Comparison of ENCODE assay signal across 9 cellular contexts in the genomic region with DNA sequence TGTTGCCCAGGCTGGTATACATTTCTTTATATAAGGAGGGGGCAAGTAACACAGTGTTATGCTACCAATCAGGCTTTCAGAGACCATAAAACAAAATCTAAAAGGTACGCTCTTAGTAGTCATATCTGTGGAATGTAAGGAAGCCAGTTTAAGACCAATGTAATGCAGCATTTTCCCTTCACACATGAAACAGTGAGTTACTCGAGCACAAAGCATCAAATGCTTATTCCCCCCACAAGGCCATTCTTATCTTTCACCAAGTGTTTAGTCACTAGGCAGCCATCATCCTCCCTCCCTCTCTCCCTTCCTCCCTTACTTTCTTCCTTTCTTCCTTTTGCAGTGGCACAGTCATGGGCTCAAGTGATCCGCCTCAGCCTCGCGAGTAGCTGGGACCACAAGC. TPM values are rescaled to one million over a fixed set of nuclear protein-coding genes. Genes with fewer than 3 reads are reported as not detected.
DNase-seq lines count a peak whose midpoint lies in the region; FAIRE-seq and TF ChIP-seq lines count a peak whose summit lies in the region.
"Had no signal": no experiment of that assay in that cellular context is flagged by ENCODE, and none has a peak within 500 bp of the region (broad histone marks: within the 10 kb centered on the region; RNA-seq: fewer than 3 reads in every experiment).

No MANE protein-coding gene starts in this region.

- no peaks in the 10 kb centered on the region for H4K20me1 ChIP-seq in endothelial cell of umbilical vein (replicated peaks; ENCODE audit: control insufficient read depth, extremely low read depth, insufficient read depth, low read length)
- no peaks in the 10 kb centered on the region for H4K20me1 ChIP-seq in neural progenitor cell (ENCODE audit: low read depth)

- H3K4me1 ChIP-seq in endothelial cell of umbilical vein (ENCODE audit: control insufficient read depth, extremely low read depth, insufficient read depth, low read length) = peaks cover 15% of the 10 kb centered on the region
- peaks cover 14 to 15% of the 10 kb centered on the region in 2 experiments for H3K4me1 ChIP-seq in neutrophil (ENCODE audit: control insufficient read depth in 1 of 2, insufficient read depth in 1 of 2, low read depth in 1 of 2, low read length in 1 of 2)
- no peaks in the 10 kb centered on the region for H3K4me1 ChIP-seq in neural progenitor cell
- no peaks in the 10 kb centered on the region; the same call in 1 of the 2 replicates for H3K4me1 ChIP-seq in HAP-1

- no peaks in the 10 kb centered on the region for H3K9me1 ChIP-seq in endothelial cell of umbilical vein (replicated peaks; ENCODE audit: control insufficient read depth, extremely low read depth, insufficient read depth, low read length)

- peak overlapping the region; percentile 21 for H3K27ac ChIP-seq in endothelial cell of umbilical vein (ENCODE audit: insufficient read depth, low read depth, low read length)
- H3K27ac ChIP-seq in neutrophil = peak overlapping the region; percentile 81
- H3K27ac ChIP-seq in neural progenitor cell = no peak overlapping the region

- no peak overlapping the region for H3K4me3 ChIP-seq in endothelial cell of umbilical vein (replicated peaks in 1 of 3; ENCODE audit: insufficient read depth in 1 of 3, low read depth in 1 of 3, low read length in 3 of 3)
- H3K4me3 ChIP-seq in neutrophil (ENCODE audit: low read depth in 1 of 2, low read length in 1 of 2) = no peak overlapping the region
- H3K4me3 ChIP-seq in neural progenitor cell = no peak overlapping the region
- H3K4me3 ChIP-seq in HAP-1 = no peak overlapping the region

- POLR2A ChIA-PET in endothelial cell of umbilical vein (lab: Charles Lee) = no interaction called here

- FAIRE-seq in endothelial cell of umbilical vein (lab: Jason Lieb, UNC) = peak; percentile 46

- H3K79me2 ChIP-seq in endothelial cell of umbilical vein (ENCODE audit: control insufficient read depth, insufficient read depth, low read length) (peaks cover 27% of the 10 kb centered on the region), neural progenitor cell (ENCODE audit: low read depth) (no peaks in the 10 kb centered on the region)

- CTCF ChIA-PET in endothelial cell of umbilical vein (lab: Charles Lee) = interaction anchor here (1.0 to 1.8 kb wide), 3 partner anchors 11 to 60 kb away, joined by 3 to 9 read pairs (median 8); no protein-coding TSS in a partner anchor

- H3K36me3 ChIP-seq in endothelial cell of umbilical vein (ENCODE audit: control insufficient read depth in 2 of 2, extremely low read depth in 1 of 2, insufficient read depth in 2 of 2, low read length in 2 of 2) (peaks cover 3 to 7% of the 10 kb centered on the region in 2 experiments), neutrophil (peaks cover 42% of the 10 kb centered on the region), neural progenitor cell (no peaks in the 10 kb centered on the region), HAP-1 (replicated peaks) (peaks cover 34% of the 10 kb centered on the region)

- BruUV-seq in endothelial cell of umbilical vein (replicated peaks; lab: Mats Ljungman, UMichigan) = no TSS peak

- in situ Hi-C loops in HAP-1 (cut with MboI; ENCODE audit: low sequenced_read_pairs) = no loop called here

- H3K4me2 ChIP-seq in endothelial cell of umbilical vein (ENCODE audit: insufficient read depth, low read length) = no peak overlapping the region
- no peak overlapping the region for H3K4me2 ChIP-seq in neural progenitor cell

- H3K9ac ChIP-seq in endothelial cell of umbilical vein (replicated peaks; ENCODE audit: extremely low read depth, insufficient read depth, low read length) (no peak overlapping the region), neural progenitor cell (no peak overlapping the region)

- H2AFZ ChIP-seq in endothelial cell of umbilical vein (ENCODE audit: low read depth, low read length) (no peak overlapping the region), neural progenitor cell (replicated peaks) (no peak overlapping the region)

- H3K4me1 Mint-ChIP-seq in neural progenitor cell = no peaks in the 10 kb centered on the region

- H3F3A ChIP-seq in neural progenitor cell (ENCODE audit: low read depth) = peaks cover 7% of the 10 kb centered on the region

- no peak overlapping the region for H3K4me3 Mint-ChIP-seq in neural progenitor cell

- H3K27me3 Mint-ChIP-seq in neural progenitor cell (ENCODE audit: insufficient read depth, low read depth) = no peaks in the 10 kb centered on the region

- intact Hi-C loops in endothelial cell of umbilical vein (cut with micrococcal nuclease) = no loop called here

- dilution Hi-C loops in endothelial cell of umbilical vein (cut with MboI; ENCODE audit: extremely low pct_ligation_motif_present, low sequenced_read_pairs) = no loop called here

- no peaks in the 10 kb centered on the region for H3K27me3 ChIP-seq in endothelial cell of umbilical vein (ENCODE audit: control insufficient read depth in 2 of 2, insufficient read depth in 2 of 2, low read length in 2 of 2)
- H3K27me3 ChIP-seq in neutrophil = no peaks in the 10 kb centered on the region
- H3K27me3 ChIP-seq in neural progenitor cell = no peaks in the 10 kb centered on the region
- H3K27me3 ChIP-seq in HAP-1 (ENCODE audit: low read depth) = no peaks in the 10 kb centered on the region

- H3K36me3 Mint-ChIP-seq in neural progenitor cell = no peaks in the 10 kb centered on the region

- H3K9me3 ChIP-seq in endothelial cell of umbilical vein (replicated peaks; ENCODE audit: control insufficient read depth, insufficient read depth, low read length) (no peaks in the 10 kb centered on the region), neutrophil (no peaks in the 10 kb centered on the region), neural progenitor cell (ENCODE audit: low read depth) (no peaks in the 10 kb centered on the region), HAP-1 (no peaks in the 10 kb centered on the region)

- H3K9me3 Mint-ChIP-seq in neural progenitor cell = no peaks in the 10 kb centered on the region

- peak; percentile 53 for DNase-seq in Daoy (ENCODE audit: low read depth)
- peak; percentile 32 for DNase-seq in RPMI7951 (ENCODE audit: low read depth)
- DNase-seq in endothelial cell of umbilical vein (ENCODE audit: low read depth, low spot score) = peak; percentile 26
- DNase-seq in T-helper 9 cell = no peak
- DNase-seq in NCI-H1105 treated with DMSO at 0.1 percent for 48 hours (lab: John Stamatoyannopoulos, UW) = no peak
- no peak for DNase-seq in neural progenitor cell (ENCODE audit: low spot score)
- no peak for DNase-seq in HAP-1 (ENCODE audit: low spot score in 2 of 2)
- DNase-seq: NCI-H774 had no signal

- TF ChIP-seq CTCF in endothelial cell of umbilical vein (IDR thresholded peaks at IDR 0.05; ENCODE audit: extremely low read depth in 1 of 2, insufficient read depth in 1 of 2, low read depth in 1 of 2, low read length in 2 of 2) = no peak
- no peak for TF ChIP-seq CTCF in neutrophil (IDR thresholded peaks at IDR 0.05)
- no peak for TF ChIP-seq CTCF in neural progenitor cell (IDR thresholded peaks at IDR 0.05)

- H3K27ac Mint-ChIP-seq in neural progenitor cell = no peak overlapping the region

- TF ChIP-seq POLR2A in endothelial cell of umbilical vein (IDR thresholded peaks at IDR 0.05; ENCODE audit: low read depth, low read length) = no peak

TF ChIP-seq in endothelial cell of umbilical vein, 7 proteins besides CTCF, POLR2A, EP300 and RAD21 (continues in another document):
- peak; percentile 50 for TF ChIP-seq GATA2 (IDR thresholded peaks at IDR 0.05; ENCODE audit: insufficient read depth, insufficient read length, low read depth, low read length)
- TF ChIP-seq POLR2AphosphoS5 (IDR thresholded peaks at IDR 0.05; ENCODE audit: insufficient read depth, low read depth, low read length) = no peak

RNA-seq across cellular contexts. Expression of gene HMOX2, which starts 12.8 kb away (rescaled TPM):
- total RNA-seq in Daoy (2014; rRNA removed; shearing (Covaris generic)) = 38.6 and 41.3 TPM in 2 replicates
- 39.8 and 44.8 TPM in 2 replicates for total RNA-seq in RPMI7951 (2014; rRNA removed; shearing (Covaris generic))
- total RNA-seq in endothelial cell of umbilical vein = 80.7 and 92.6 TPM in 2 replicates
- 86.3 and 91.0 TPM in 2 replicates for polyA plus RNA-seq in endothelial cell of umbilical vein
- polyA plus RNA-seq in endothelial cell of umbilical vein (2011; cell fraction: cytosol; rRNA removed) = 95.0 and 103 TPM in 2 replicates
- polyA plus RNA-seq in endothelial cell of umbilical vein (2011; cell fraction: nucleus; rRNA removed) = 48.7 and 63.5 TPM in 2 replicates
- 130 and 137 TPM in 2 replicates for polyA plus RNA-seq in endothelial cell of umbilical vein (2012)
- 68.9 and 81.3 TPM in 2 replicates for polyA minus RNA-seq in endothelial cell of umbilical vein
- 18.0 TPM for polyA minus RNA-seq in endothelial cell of umbilical vein (2011; cell fraction: cytosol; rRNA and poly(A)+ RNA removed)
- polyA minus RNA-seq in endothelial cell of umbilical vein (2011; cell fraction: nucleus; rRNA and poly(A)+ RNA removed) = 14.4 and 18.9 TPM in 2 replicates
- 11.5 and 20.3 TPM in 2 replicates for total RNA-seq in neural progenitor cell (ENCODE audit: low replicate concordance)

RNA-seq across cellular contexts. Expression of gene NMRAL1, which starts 14.6 kb away (rescaled TPM):
- 26.5 and 53.5 TPM in 2 replicates for total RNA-seq in Daoy (2014; rRNA removed; shearing (Covaris generic))
- 48.4 and 66.5 TPM in 2 replicates for total RNA-seq in RPMI7951 (2014; rRNA removed; shearing (Covaris generic))
- 38.4 and 48.0 TPM in 2 replicates for total RNA-seq in endothelial cell of umbilical vein
- polyA plus RNA-seq in endothelial cell of umbilical vein = 84.4 and 101 TPM in 2 replicates
- polyA plus RNA-seq in endothelial cell of umbilical vein (2011; cell fraction: cytosol; rRNA removed) = 76.1 and 86.6 TPM in 2 replicates
- polyA plus RNA-seq in endothelial cell of umbilical vein (2011; cell fraction: nucleus; rRNA removed) = 50.3 and 65.3 TPM in 2 replicates
- 52.2 and 55.6 TPM in 2 replicates for polyA plus RNA-seq in endothelial cell of umbilical vein (2012)
- 45.8 and 55.4 TPM in 2 replicates for polyA minus RNA-seq in endothelial cell of umbilical vein
- polyA minus RNA-seq in endothelial cell of umbilical vein (2011; cell fraction: cytosol; rRNA and poly(A)+ RNA removed) = 57.0 TPM
- polyA minus RNA-seq in endothelial cell of umbilical vein (2011; cell fraction: nucleus; rRNA and poly(A)+ RNA removed) = 11.1 and 13.6 TPM in 2 replicates
- total RNA-seq in neural progenitor cell (ENCODE audit: low replicate concordance) = 47.1 and 69.1 TPM in 2 replicates

RNA-seq across cellular contexts. Expression of gene CDIP1, which starts 49.5 kb away (rescaled TPM):
- 9.7 and 11.9 TPM in 2 replicates for total RNA-seq in Daoy (2014; rRNA removed; shearing (Covaris generic))
- 0.78 and 1.1 TPM in 2 replicates for total RNA-seq in RPMI7951 (2014; rRNA removed; shearing (Covaris generic))
- total RNA-seq in endothelial cell of umbilical vein = 22.4 and 33.9 TPM in 2 replicates
- polyA plus RNA-seq in endothelial cell of umbilical vein = 37.4 and 47.6 TPM in 2 replicates
- 24.5 and 26.4 TPM in 2 replicates for polyA plus RNA-seq in endothelial cell of umbilical vein (2011; cell fraction: cytosol; rRNA removed)
- 21.8 and 25.6 TPM in 2 replicates for polyA plus RNA-seq in endothelial cell of umbilical vein (2011; cell fraction: nucleus; rRNA removed)
- polyA plus RNA-seq in endothelial cell of umbilical vein (2012) = 37.3 and 83.1 TPM in 2 replicates
- polyA minus RNA-seq in endothelial cell of umbilical vein = 24.4 and 25.1 TPM in 2 replicates
- polyA minus RNA-seq in endothelial cell of umbilical vein (2011; cell fraction: cytosol; rRNA and poly(A)+ RNA removed) = 7.5 TPM
- 10.2 and 13.3 TPM in 2 replicates for polyA minus RNA-seq in endothelial cell of umbilical vein (2011; cell fraction: nucleus; rRNA and poly(A)+ RNA removed)
- total RNA-seq in neural progenitor cell (ENCODE audit: low replicate concordance) = 13.1 and 32.6 TPM in 2 replicates

Comparison
In these comparisons a context has a peak if more than half of its experiments do, and no peak if none do; other contexts are left out.
1. DNase-seq: peak in Daoy (single experiment), RPMI7951 (single experiment) and endothelial cell of umbilical vein (single experiment); none in T-helper 9 cell (single experiment), NCI-H1105 treated with DMSO at 0.1 percent for 48 hours (single experiment), neural progenitor cell (single experiment) and HAP-1 (0 of 2).